8 cellular contexts compared by ENCODE assay signal in the genomic region with DNA sequence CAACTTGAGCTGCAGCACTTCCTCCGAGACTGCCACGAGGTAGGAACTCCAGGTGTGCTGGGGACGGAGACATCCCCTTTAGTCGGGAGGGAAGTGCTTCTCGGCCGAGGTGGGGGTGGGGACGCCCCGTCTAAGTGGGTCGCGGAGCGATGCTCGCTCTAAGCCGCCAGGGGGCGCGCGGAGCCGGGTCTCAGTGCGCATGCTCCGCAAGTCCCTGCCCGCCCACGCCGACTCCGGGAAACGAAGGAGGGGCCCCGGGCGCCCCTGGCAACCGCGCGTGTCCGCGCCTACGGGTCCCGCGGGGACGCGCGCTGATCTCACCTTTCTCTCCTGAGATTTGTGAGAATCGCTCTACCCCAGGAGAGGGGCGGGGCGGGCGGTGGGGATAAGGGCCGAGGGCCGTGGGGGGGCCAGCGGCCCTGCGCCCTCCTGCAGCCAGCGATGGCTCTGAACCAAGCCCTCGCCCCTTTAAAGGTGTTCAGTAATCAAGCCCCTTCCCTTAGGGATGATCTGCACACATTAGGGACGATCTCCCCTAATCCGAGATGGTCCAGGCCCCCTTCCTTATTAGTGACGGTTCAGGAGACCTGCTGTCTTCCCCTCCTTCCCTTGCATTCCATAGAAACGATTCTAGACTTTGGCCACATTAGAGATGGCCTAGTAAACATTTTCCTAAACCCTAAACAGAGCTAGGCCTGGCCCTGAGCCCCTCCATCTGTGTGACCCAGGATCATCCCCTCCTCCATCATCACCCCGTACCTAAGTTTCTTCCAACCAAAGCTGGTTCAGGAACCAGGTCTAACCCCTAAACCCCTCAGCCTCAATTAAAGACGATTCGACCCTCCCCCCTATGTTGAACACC. TPM values are rescaled to one million over a fixed set of nuclear protein-coding genes. Genes with fewer than 3 reads are reported as not detected.
DNase-seq lines count a peak whose midpoint lies in the region; ATAC-seq and TF ChIP-seq lines count a peak whose summit lies in the region.

No MANE protein-coding gene starts in this region.

- H3K36me3 Mint-ChIP-seq in CD4-positive, CD25-positive, alpha-beta regulatory T cell: peaks cover 3% of the 10 kb centered on the region
- no peaks in the 10 kb centered on the region; the same call in 2 of the 3 replicates for H3K36me3 Mint-ChIP-seq in GM23338 (ENCODE audit: low read depth)

- TF ChIP-seq POLR2A in body of pancreas (IDR thresholded peaks at IDR 0.05) (peak in 1 of 3 donors; percentile 9), sigmoid colon (IDR thresholded peaks at IDR 0.05) (no peak)

- H3K27ac ChIP-seq in CD4-positive, CD25-positive, alpha-beta regulatory T cell (ENCODE audit: insufficient read depth, low read length, poor library complexity, severe bottlenecking): no peak overlapping the region
- no peak overlapping the region for H3K27ac ChIP-seq in GM23338 (ENCODE audit: low read depth)
- peak overlapping the region in 2 of 4 donors; percentile 15 to 29 for H3K27ac ChIP-seq in body of pancreas
- peak overlapping the region in 3 of 4 donors; percentile 43 to 55 (median 52) for H3K27ac ChIP-seq in sigmoid colon

- H3K4me1 Mint-ChIP-seq in CD4-positive, CD25-positive, alpha-beta regulatory T cell: peaks cover 4 to 18% (median 12%) of the 10 kb centered on the region in 4 donors
- H3K4me1 Mint-ChIP-seq in GM23338: peaks cover 22% of the 10 kb centered on the region

- H3K9me2 ChIP-seq in GM23338 (ENCODE audit: insufficient read depth): no peaks in the 10 kb centered on the region

- no peaks in the 10 kb centered on the region for H3K79me2 ChIP-seq in GM23338 (replicated peaks; ENCODE audit: insufficient read depth)

- no peaks in the 10 kb centered on the region for H3K36me3 ChIP-seq in CD4-positive, CD25-positive, alpha-beta regulatory T cell (ENCODE audit: control insufficient read depth, insufficient read depth, low read length)
- H3K36me3 ChIP-seq in GM23338 (ENCODE audit: insufficient read depth) (no peaks in the 10 kb centered on the region), body of pancreas (replicated peaks in 1 of 2; ENCODE audit: insufficient read depth in 1 of 2, low read depth in 2 of 2) (no peaks in the 10 kb centered on the region), iPS-15b (ENCODE audit: control insufficient read depth, insufficient read depth, low read length) (no peaks in the 10 kb centered on the region), sigmoid colon (peaks cover 0 to 5% (median 0%) of the 10 kb centered on the region in 4 donors)

- H3K4me1 ChIP-seq in CD4-positive, CD25-positive, alpha-beta regulatory T cell (ENCODE audit: control insufficient read depth, insufficient read depth, low read length, poor library complexity, severe bottlenecking): peaks cover 15% of the 10 kb centered on the region
- peaks cover 11% of the 10 kb centered on the region for H3K4me1 ChIP-seq in GM23338 (ENCODE audit: insufficient read depth)
- peaks cover 21% of the 10 kb centered on the region for H3K4me1 ChIP-seq in body of pancreas
- H3K4me1 ChIP-seq in iPS-15b (ENCODE audit: control insufficient read depth, insufficient read depth, low read length): no peaks in the 10 kb centered on the region
- H3K4me1 ChIP-seq in sigmoid colon: peaks cover 0 to 18% (median 15%) of the 10 kb centered on the region in 4 donors

- peaks cover 2 to 3% of the 10 kb centered on the region in 2 experiments for H3K9me3 ChIP-seq in CD4-positive, CD25-positive, alpha-beta regulatory T cell (ENCODE audit: control insufficient read depth in 2 of 2, low read length in 2 of 2)
- no peaks in the 10 kb centered on the region for H3K9me3 ChIP-seq in body of pancreas
- no peaks in the 10 kb centered on the region for H3K9me3 ChIP-seq in iPS-15b (ENCODE audit: control insufficient read depth, insufficient read depth, low read length)
- peaks cover 0 to 4% (median 0%) of the 10 kb centered on the region in 4 donors for H3K9me3 ChIP-seq in sigmoid colon

- H3K9me3 Mint-ChIP-seq in CD4-positive, CD25-positive, alpha-beta regulatory T cell: peaks cover 0 to 10% (median 3%) of the 10 kb centered on the region in 7 donors
- peaks cover 4% of the 10 kb centered on the region; the same call in 2 of the 3 replicates for H3K9me3 Mint-ChIP-seq in GM23338

- peak; percentile 79 to 90 (median 87) for DNase-seq in CD4-positive, CD25-positive, alpha-beta regulatory T cell
- peak; percentile 95 for DNase-seq in GM23338 (ENCODE audit: low spot score)
- DNase-seq in NCI-H2081 treated with DMSO at 0.1 percent for 48 hours (lab: John Stamatoyannopoulos, UW): peak; percentile 50
- peak; percentile 86 for DNase-seq in UCSD-AML1 (lab: John Stamatoyannopoulos, UW; ENCODE audit: unreplicated experiment)
- DNase-seq in body of pancreas: peak; percentile 86 to 91 (median 88)
- DNase-seq in sigmoid colon: peak; percentile 92
- no peak for DNase-seq in OCI-M2 (lab: John Stamatoyannopoulos, UW; ENCODE audit: unreplicated experiment)

- intact Hi-C loops in body of pancreas (cut with DNase I): loop anchor here (10.0 kb wide), 1 partner anchor 105 kb away; no protein-coding TSS in a partner anchor
- intact Hi-C loops in sigmoid colon (cut with DNase I): loop anchor here (1.0 to 10.0 kb wide), 6 partner anchors 41 to 225 kb away; a partner anchor contains a TSS

- peak; percentile 83 to 85 for ATAC-seq in CD4-positive, CD25-positive, alpha-beta regulatory T cell (ENCODE audit: low read depth in 2 of 2)
- ATAC-seq in GM23338 (peak; percentile 74), body of pancreas (peak; percentile 91)

- H3K4me3 Mint-ChIP-seq in CD4-positive, CD25-positive, alpha-beta regulatory T cell: peak overlapping the region; percentile 3 to 84 (median 58)
- peak overlapping the region; percentile 67 for H3K4me3 Mint-ChIP-seq in GM23338

- peak overlapping the region; percentile 37 for H3K4me3 ChIP-seq in CD4-positive, CD25-positive, alpha-beta regulatory T cell (ENCODE audit: low read depth, low read length)
- H3K4me3 ChIP-seq in GM23338: peak overlapping the region; percentile 63
- H3K4me3 ChIP-seq in body of pancreas: no peak overlapping the region
- peak overlapping the region; percentile 63 for H3K4me3 ChIP-seq in iPS-15b (ENCODE audit: low read depth, low read length)
- peak overlapping the region; percentile 20 to 61 (median 56) for H3K4me3 ChIP-seq in sigmoid colon

- no peaks in the 10 kb centered on the region for H4K20me1 ChIP-seq in GM23338 (replicated peaks; ENCODE audit: insufficient read depth)

- H2AFZ ChIP-seq in GM23338: peak overlapping the region; percentile 99

- peak; percentile 61 to 88 for TF ChIP-seq CTCF in GM23338 (conservative IDR thresholded peaks at IDR 0.05; ENCODE audit: low read depth in 2 of 2)
- peak; percentile 94 to 98 (median 97) for TF ChIP-seq CTCF in body of pancreas (IDR thresholded peaks at IDR 0.05)
- TF ChIP-seq CTCF in sigmoid colon (IDR thresholded peaks at IDR 0.05): peak; percentile 94 to 96 (median 94)

- H3F3A ChIP-seq in GM23338 (replicated peaks; ENCODE audit: low read depth): no peaks in the 10 kb centered on the region

- H3K4me2 ChIP-seq in GM23338: peak overlapping the region; percentile 86

- TF ChIP-seq EP300 in sigmoid colon (IDR thresholded peaks at IDR 0.05): no peak

- H3K9ac ChIP-seq in iPS-15b (ENCODE audit: low read depth, low read length): no peak overlapping the region

- WGBS in body of pancreas, 2 donors: 3 to 7% methylated on average over 23 to 46 of the region's 54 CpGs
- 2 to 3% methylated on average over 54 of the region's 54 CpGs for WGBS in sigmoid colon, 2 donors

- peak overlapping the region in 1 of 3 donors; percentile 20 for H3K27ac Mint-ChIP-seq in CD4-positive, CD25-positive, alpha-beta regulatory T cell
- no peak overlapping the region for H3K27ac Mint-ChIP-seq in GM23338

- peaks cover 9% of the 10 kb centered on the region for H3K27me3 ChIP-seq in CD4-positive, CD25-positive, alpha-beta regulatory T cell (ENCODE audit: control insufficient read depth, insufficient read depth, low read length)
- H3K27me3 ChIP-seq in GM23338 (ENCODE audit: insufficient read depth): peaks cover 3% of the 10 kb centered on the region; the same call in 1 of the 2 replicates
- H3K27me3 ChIP-seq in body of pancreas: no peaks in the 10 kb centered on the region
- H3K27me3 ChIP-seq in iPS-15b (ENCODE audit: control insufficient read depth, insufficient read depth, low read length): peaks cover 25% of the 10 kb centered on the region
- peaks cover 0 to 6% (median 6%) of the 10 kb centered on the region in 3 donors for H3K27me3 ChIP-seq in sigmoid colon

- peaks cover 37% of the 10 kb centered on the region for H3K27me3 Mint-ChIP-seq in CD4-positive, CD25-positive, alpha-beta regulatory T cell
- peaks cover 24% of the 10 kb centered on the region for H3K27me3 Mint-ChIP-seq in GM23338 (ENCODE audit: insufficient read depth, low read depth, poor library complexity)

TF ChIP-seq in GM23338, 12 proteins besides CTCF, POLR2A, EP300 and RAD21 (continues in another document):
- no peak for TF ChIP-seq EZH2 (IDR thresholded peaks at IDR 0.05; ENCODE audit: low read depth, unreplicated experiment)

RNA-seq across cellular contexts. Expression of a gene that starts 47.3 kb away (rescaled TPM):
- total RNA-seq in CD4-positive, CD25-positive, alpha-beta regulatory T cell: 195 TPM
- polyA plus RNA-seq in CD4-positive, CD25-positive, alpha-beta regulatory T cell: 100 to 1,000 TPM; 120 to 172 (median 151) TPM
- 60.0 and 63.2 TPM in 2 replicates for total RNA-seq in GM23338 (2014; rRNA removed; shearing (Covaris generic))
- polyA plus RNA-seq in GM23338 (2016; fragmentation: Nextera tagmentation; extraction: Ambion mirVana) (69.8 and 74.6 TPM in 2 replicates), sigmoid colon (10 to 100 TPM; 50.2 to 81.0 (median 52.9) TPM)
- total RNA-seq in body of pancreas (10 to 100 TPM; 43.3 to 63.6 TPM), sigmoid colon (10 to 100 TPM; 15.9 to 36.3 (median 33.8) TPM)

Comparison
In these comparisons a context has a peak if more than half of its experiments do, and no peak if none do; other contexts are left out.
1. H3K27ac ChIP-seq: peak in sigmoid colon (3 of 4); none in CD4-positive, CD25-positive, alpha-beta regulatory T cell (single experiment) and GM23338 (single experiment).
2. H3K4me3 ChIP-seq: peak in CD4-positive, CD25-positive, alpha-beta regulatory T cell (single experiment), GM23338 (single experiment), iPS-15b (single experiment) and sigmoid colon (4 of 4); none in body of pancreas (0 of 2).
3. Peak in every context shown above with its lines, with median percentiles within 50 percentile points of each other: ATAC-seq and CTCF ChIP-seq.